Comparison of ENCODE assay signal across 8 cellular contexts in the genomic region with DNA sequence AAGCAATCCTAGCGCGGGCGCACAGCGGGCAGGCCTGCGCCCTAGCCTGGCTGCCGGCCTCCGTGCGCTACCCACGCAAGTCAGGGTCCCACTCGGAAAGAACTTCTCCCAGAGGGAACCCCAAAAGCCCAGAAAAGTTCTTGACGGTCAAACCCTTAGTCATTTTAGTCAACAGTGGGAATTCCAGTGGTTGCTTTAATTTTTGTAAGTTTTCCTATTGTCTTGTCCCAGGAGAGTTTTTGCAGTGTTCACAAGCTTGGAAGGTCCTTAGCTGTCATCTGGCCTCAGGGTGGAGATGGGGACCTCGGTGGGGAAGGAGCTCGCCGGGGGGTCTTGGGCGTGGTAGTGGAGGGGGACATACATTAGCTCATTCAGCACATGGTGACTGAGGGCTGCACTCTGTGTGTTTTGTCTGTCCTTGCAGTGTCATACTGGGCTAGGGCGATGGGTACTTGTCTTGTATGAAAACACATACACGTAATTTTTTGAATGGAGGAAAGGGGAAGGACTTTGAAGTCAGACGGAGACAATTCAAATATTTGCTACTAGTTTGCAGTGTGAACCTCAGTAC. TPM values are rescaled to one million over a fixed set of nuclear protein-coding genes. Genes with fewer than 3 reads are reported as not detected.
A peak's percentile ranks its signal among the peaks of the same experiment; 100 is the strongest.
DNase-seq lines count a peak whose midpoint lies in the region; ATAC-seq and TF ChIP-seq lines count a peak whose summit lies in the region.

No MANE protein-coding gene starts in this region.

- TF ChIP-seq POLR2A in spleen (IDR thresholded peaks at IDR 0.05), result no peak

- DNase-seq in activated T-cell treated with anti-CD3 and anti-CD28 coated beads, Interleukin-2, amount 50 U/mL, for 4 hours, result no peak
- no peak for DNase-seq in activated T-cell treated with anti-CD3 and anti-CD28 coated beads, Interleukin-2, amount 50 U/mL, for 1 hour
- no peak for DNase-seq in activated T-helper 1 cell treated with anti-CD3 and anti-CD28 coated beads, Interleukin-12 subunit alpha, Interleukin-12 subunit beta, Interleukin-2, Interleukin-4 antibody, amounts not matched to agents 30 ng/mL and 10 ng/mL and 1 ng/mL, durations not matched to agents 14 hours and 24 hours and 36 hours (ENCODE audit: low spot score)
- no peak for DNase-seq in hepatocyte (ENCODE audit: low spot score)
- DNase-seq in spleen, result no peak
- no peak for DNase-seq in HPDE6-E6E7 (ENCODE audit: extremely low spot score)

- peak overlapping the region; percentile 85 for H3K4me3 Mint-ChIP-seq in activated T-cell treated with anti-CD3 and anti-CD28 coated beads, Interleukin-2, amount 50 U/mL, for 4 hours
- peak overlapping the region; percentile 83 for H3K4me3 Mint-ChIP-seq in activated T-helper 1 cell treated with anti-CD3 and anti-CD28 coated beads, Interleukin-12 subunit alpha, Interleukin-12 subunit beta, Interleukin-2, Interleukin-4 antibody, amounts not matched to agents 30 ng/mL and 10 ng/mL and 1 ng/mL, durations not matched to agents 14 hours and 24 hours and 36 hours

- H3K36me3 ChIP-seq in hepatocyte (replicated peaks; ENCODE audit: insufficient read depth, low read depth) (no peaks in the 10 kb centered on the region), spleen (no peaks in the 10 kb centered on the region)

- H3K4me1 ChIP-seq in hepatocyte (ENCODE audit: insufficient read depth) (peaks cover 4% of the 10 kb centered on the region), spleen (peaks cover 0 to 21% (median 13%) of the 10 kb centered on the region in 6 donors)

- H3K79me2 ChIP-seq in hepatocyte, result peaks cover 17% of the 10 kb centered on the region

- WGBS in hepatocyte (ENCODE audit: low lambda C conversion rate, missing lambda C conversion rate), result 3% methylated on average over 18 of the region's 18 CpGs
- 1 to 9% (median 2%) methylated on average over 7 to 18 of the region's 18 CpGs for WGBS in spleen, 5 donors

- H3K27me3 ChIP-seq in hepatocyte (no peaks in the 10 kb centered on the region), spleen (replicated peaks in 1 of 7) (no peaks in the 10 kb centered on the region)

- H3K4me1 Mint-ChIP-seq in activated T-cell treated with anti-CD3 and anti-CD28 coated beads, Interleukin-2, amount 50 U/mL, for 4 hours (ENCODE audit: low read depth), result peaks cover 6% of the 10 kb centered on the region
- peaks cover 12% of the 10 kb centered on the region for H3K4me1 Mint-ChIP-seq in activated T-helper 1 cell treated with anti-CD3 and anti-CD28 coated beads, Interleukin-12 subunit alpha, Interleukin-12 subunit beta, Interleukin-2, Interleukin-4 antibody, amounts not matched to agents 30 ng/mL and 10 ng/mL and 1 ng/mL, durations not matched to agents 14 hours and 24 hours and 36 hours (ENCODE audit: low read depth)

- no peaks in the 10 kb centered on the region for H4K20me1 ChIP-seq in hepatocyte (ENCODE audit: insufficient read depth, poor library complexity, severe bottlenecking)

- H3K9me3 ChIP-seq in hepatocyte (ENCODE audit: low read depth) (no peaks in the 10 kb centered on the region), spleen (no peaks in the 10 kb centered on the region)

- H3K4me3 ChIP-seq in hepatocyte, result peak overlapping the region; percentile 87
- peak overlapping the region; percentile 59 to 95 (median 78) for H3K4me3 ChIP-seq in spleen

- no peaks in the 10 kb centered on the region for H3K9me3 Mint-ChIP-seq in activated T-cell treated with anti-CD3 and anti-CD28 coated beads, Interleukin-2, amount 50 U/mL, for 4 hours
- no peaks in the 10 kb centered on the region for H3K9me3 Mint-ChIP-seq in activated T-helper 1 cell treated with anti-CD3 and anti-CD28 coated beads, Interleukin-12 subunit alpha, Interleukin-12 subunit beta, Interleukin-2, Interleukin-4 antibody, amounts not matched to agents 30 ng/mL and 10 ng/mL and 1 ng/mL, durations not matched to agents 14 hours and 24 hours and 36 hours

- H3K27me3 Mint-ChIP-seq in activated T-cell treated with anti-CD3 and anti-CD28 coated beads, Interleukin-2, amount 50 U/mL, for 4 hours (ENCODE audit: low read depth), result no peaks in the 10 kb centered on the region
- H3K27me3 Mint-ChIP-seq in activated T-helper 1 cell treated with anti-CD3 and anti-CD28 coated beads, Interleukin-12 subunit alpha, Interleukin-12 subunit beta, Interleukin-2, Interleukin-4 antibody, amounts not matched to agents 30 ng/mL and 10 ng/mL and 1 ng/mL, durations not matched to agents 14 hours and 24 hours and 36 hours (ENCODE audit: insufficient read depth), result peaks cover 7% of the 10 kb centered on the region

- peak overlapping the region; percentile 77 for H3K27ac Mint-ChIP-seq in activated T-helper 1 cell treated with anti-CD3 and anti-CD28 coated beads, Interleukin-12 subunit alpha, Interleukin-12 subunit beta, Interleukin-2, Interleukin-4 antibody, amounts not matched to agents 30 ng/mL and 10 ng/mL and 1 ng/mL, durations not matched to agents 14 hours and 24 hours and 36 hours

- no peaks in the 10 kb centered on the region for H3K9me2 ChIP-seq in hepatocyte (replicated peaks; ENCODE audit: insufficient read depth)

- peak overlapping the region; percentile 87 for H2AFZ ChIP-seq in hepatocyte

- H3K27ac ChIP-seq in hepatocyte, result peak overlapping the region; percentile 72
- peak overlapping the region in 7 of 8 donors; percentile 67 to 84 (median 75) for H3K27ac ChIP-seq in spleen

- H3K36me3 Mint-ChIP-seq in activated T-cell treated with anti-CD3 and anti-CD28 coated beads, Interleukin-2, amount 50 U/mL, for 4 hours (ENCODE audit: insufficient read depth), result no peaks in the 10 kb centered on the region
- H3K36me3 Mint-ChIP-seq in activated T-helper 1 cell treated with anti-CD3 and anti-CD28 coated beads, Interleukin-12 subunit alpha, Interleukin-12 subunit beta, Interleukin-2, Interleukin-4 antibody, amounts not matched to agents 30 ng/mL and 10 ng/mL and 1 ng/mL, durations not matched to agents 14 hours and 24 hours and 36 hours (ENCODE audit: low read depth), result no peaks in the 10 kb centered on the region

- ATAC-seq in activated T-cell treated with anti-CD3 and anti-CD28 coated beads, Interleukin-2, amount 50 U/mL, for 4 hours, result peak in 1 of 2 donors; percentile 25
- ATAC-seq in HG03280 (IDR thresholded peaks at IDR 0.05; ENCODE audit: unreplicated experiment) (peak; percentile 34), HG03135 (IDR thresholded peaks at IDR 0.05; ENCODE audit: unreplicated experiment) (no peak)

- TF ChIP-seq CTCF in hepatocyte (IDR thresholded peaks at IDR 0.05; ENCODE audit: poor library complexity) (no peak), spleen (IDR thresholded peaks at IDR 0.05 in 8 of 11, conservative IDR thresholded peaks at IDR 0.05 in 3 of 11) (no peak)

- H3K4me2 ChIP-seq in hepatocyte, result peak overlapping the region; percentile 96

- intact Hi-C loops in activated T-helper 1 cell treated with anti-CD3 and anti-CD28 coated beads, Interleukin-12 subunit alpha, Interleukin-12 subunit beta, Interleukin-2, Interleukin-4 antibody, amounts not matched to agents 30 ng/mL and 10 ng/mL and 1 ng/mL, durations not matched to agents 14 hours and 24 hours and 36 hours (cut with micrococcal nuclease), result loop anchor here (1.0 to 5.0 kb wide), 3 partner anchors 267 to 745 kb away; a partner anchor contains a TSS
- intact Hi-C loops in spleen (cut with DNase I; ENCODE audit: low total_unique reads), result no loop called here

RNA-seq across cellular contexts. Expression of a gene that starts 0.7 kb away (rescaled TPM):
- 1 to 10 TPM; 1.6 to 2.1 (median 1.7) TPM for total RNA-seq in activated T-cell treated with anti-CD3 and anti-CD28 coated beads, Interleukin-2, amount 50 U/mL, for 4 hours
- 0.96 and 2.2 TPM in 2 replicates for total RNA-seq in activated T-helper 1 cell treated with anti-CD3 and anti-CD28 coated beads, Interleukin-12 subunit alpha, Interleukin-12 subunit beta, Interleukin-2, Interleukin-4 antibody, amounts not matched to agents 30 ng/mL and 10 ng/mL and 1 ng/mL, durations not matched to agents 14 hours and 24 hours and 36 hours
- 3.1 and 6.3 TPM in 2 replicates for total RNA-seq in hepatocyte
- 4.4 and 5.2 TPM in 2 replicates for polyA plus RNA-seq in hepatocyte
- total RNA-seq in spleen, result 1 to 10 TPM; 1.8 to 7.0 (median 3.7) TPM
- polyA plus RNA-seq in spleen, result 1 to 10 TPM in 1 of 3 donors, under 1 TPM in 2; 0.63 to 1.2 (median 0.83) TPM

RNA-seq across cellular contexts. Expression of a gene that starts 20.0 kb away (rescaled TPM):
- under 1 TPM; 0.08 to 0.25 (median 0.14) TPM for total RNA-seq in activated T-cell treated with anti-CD3 and anti-CD28 coated beads, Interleukin-2, amount 50 U/mL, for 4 hours
- total RNA-seq in activated T-helper 1 cell treated with anti-CD3 and anti-CD28 coated beads, Interleukin-12 subunit alpha, Interleukin-12 subunit beta, Interleukin-2, Interleukin-4 antibody, amounts not matched to agents 30 ng/mL and 10 ng/mL and 1 ng/mL, durations not matched to agents 14 hours and 24 hours and 36 hours, result 0.23 TPM in 1 of 2 replicates, not detected in the other
- total RNA-seq in hepatocyte (18.1 and 18.4 TPM in 2 replicates), spleen (10 to 100 TPM in 6 of 7 donors, 1 to 10 TPM in 1; 8.8 to 40.3 (median 20.0) TPM)
- polyA plus RNA-seq in hepatocyte (17.4 and 22.0 TPM in 2 replicates), spleen (10 to 100 TPM in 1 of 3 donors, 1 to 10 TPM in 2; 3.2 to 15.6 (median 7.8) TPM)
